Comparison of ENCODE assay signal across 8 cellular contexts in the genomic region with DNA sequence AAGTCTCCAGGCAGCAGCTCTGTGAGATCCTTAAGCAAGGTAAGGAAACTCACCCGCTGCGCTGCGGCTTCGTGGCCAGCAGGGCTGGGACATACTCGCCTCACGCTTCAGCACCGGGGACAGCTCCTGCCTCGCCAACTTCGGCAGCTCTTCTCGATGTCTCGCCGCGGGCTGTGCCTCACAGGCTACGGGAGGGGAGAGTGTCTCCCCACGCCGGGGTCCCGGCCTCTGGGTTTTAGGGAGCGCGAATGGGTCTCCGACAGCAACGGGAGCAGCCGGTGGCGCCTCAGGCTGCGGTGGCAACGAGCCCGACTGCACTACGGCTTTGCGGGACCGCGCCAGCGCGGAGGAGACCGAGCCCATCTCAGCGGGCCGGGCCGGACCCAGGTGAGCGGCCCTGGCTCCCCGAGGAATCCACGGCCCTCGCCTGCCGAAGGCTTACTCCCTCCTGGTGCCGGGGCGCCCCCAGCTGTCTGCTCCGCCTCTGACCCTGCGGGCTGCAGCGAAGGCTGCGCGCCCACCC.
A peak's percentile ranks its signal among the peaks of the same experiment; 100 is the strongest.
DNase-seq lines count a peak whose midpoint lies in the region; ATAC-seq, FAIRE-seq and TF ChIP-seq lines count a peak whose summit lies in the region.

No MANE protein-coding gene starts in this region.

- H3K27ac ChIP-seq in CD8-positive, alpha-beta T cell (ENCODE audit: low read depth, low read length) = no peak overlapping the region
- H3K27ac ChIP-seq in GM23338 (ENCODE audit: low read depth) = no peak overlapping the region

- H3K4me3 Mint-ChIP-seq in CD8-positive, alpha-beta T cell = no peak overlapping the region
- peak overlapping the region; percentile 79 for H3K4me3 Mint-ChIP-seq in GM23338
- no peak overlapping the region for H3K4me3 Mint-ChIP-seq in natural killer cell treated with Interleukin-12 subunit alpha and Interleukin-12 subunit beta and Interleukin-15 and Interleukin-18, amount 100 ng/mL, for 72 hours

- H3K27me3 Mint-ChIP-seq in CD8-positive, alpha-beta T cell (ENCODE audit: low read depth) = peaks cover 58% of the 10 kb centered on the region
- peaks cover 38% of the 10 kb centered on the region for H3K27me3 Mint-ChIP-seq in GM23338 (ENCODE audit: insufficient read depth, low read depth, poor library complexity)
- peaks cover 26 to 47% of the 10 kb centered on the region in 2 donors for H3K27me3 Mint-ChIP-seq in natural killer cell treated with Interleukin-12 subunit alpha and Interleukin-12 subunit beta and Interleukin-15 and Interleukin-18, amount 100 ng/mL, for 72 hours

- peaks cover 2% of the 10 kb centered on the region for H3K4me1 Mint-ChIP-seq in CD8-positive, alpha-beta T cell (ENCODE audit: low read depth)
- H3K4me1 Mint-ChIP-seq in GM23338 = peaks cover 11% of the 10 kb centered on the region; the same call in 2 of the 3 replicates
- H3K4me1 Mint-ChIP-seq in natural killer cell treated with Interleukin-12 subunit alpha and Interleukin-12 subunit beta and Interleukin-15 and Interleukin-18, amount 100 ng/mL, for 72 hours (ENCODE audit: low read depth in 2 of 2) = no peaks in the 10 kb centered on the region

- peak overlapping the region; percentile 93 for H3K4me2 ChIP-seq in GM23338

- no peaks in the 10 kb centered on the region for H3F3A ChIP-seq in GM23338 (replicated peaks; ENCODE audit: low read depth)

- no peak overlapping the region for H3K27ac Mint-ChIP-seq in CD8-positive, alpha-beta T cell
- H3K27ac Mint-ChIP-seq in GM23338 = no peak overlapping the region
- H3K27ac Mint-ChIP-seq in natural killer cell treated with Interleukin-12 subunit alpha and Interleukin-12 subunit beta and Interleukin-15 and Interleukin-18, amount 100 ng/mL, for 72 hours = no peak overlapping the region

- H3K79me2 ChIP-seq in GM23338 (replicated peaks; ENCODE audit: insufficient read depth) = no peaks in the 10 kb centered on the region

- H3K9me3 Mint-ChIP-seq in CD8-positive, alpha-beta T cell = peaks cover 6% of the 10 kb centered on the region
- 0 out of 3 replicates have a peak, but pooled peaks cover 9% of the 10 kb centered on the region for H3K9me3 Mint-ChIP-seq in GM23338
- H3K9me3 Mint-ChIP-seq in natural killer cell treated with Interleukin-12 subunit alpha and Interleukin-12 subunit beta and Interleukin-15 and Interleukin-18, amount 100 ng/mL, for 72 hours = no peaks in the 10 kb centered on the region

- intact Hi-C loops in CD8-positive, alpha-beta T cell (cut with DNase I, micrococcal nuclease) = no loop called here

- DNase-seq in CD8-positive, alpha-beta T cell = peak; percentile 5 to 65 (median 58)
- DNase-seq in GM23338 (ENCODE audit: low spot score) (peak; percentile 99), NCI-H226 (peak; percentile 30), activated T-cell treated with anti-CD3 and anti-CD28 coated beads for 24 hours (ENCODE audit: low read depth) (peak; percentile 40), fibroblast of gingiva (ENCODE audit: low read depth) (peak; percentile 60), RCC 7860 (ENCODE audit: low spot score) (no peak)
- peak; percentile 63 for DNase-seq in natural killer cell treated with Interleukin-12 subunit alpha and Interleukin-12 subunit beta and Interleukin-15 and Interleukin-18, amount 100 ng/mL, for 72 hours (ENCODE audit: low spot score)
- DNase-seq in stimulated activated naive CD4-positive, alpha-beta T cell treated with Interleukin-2 at 50 U/mL for 16 hours (lab: John Stamatoyannopoulos, UW) = peak; percentile 29

- no peaks in the 10 kb centered on the region for H3K9me3 ChIP-seq in CD8-positive, alpha-beta T cell (ENCODE audit: low read length)

- ATAC-seq in CD8-positive, alpha-beta T cell = peak; percentile 55
- peak; percentile 95 for ATAC-seq in GM23338
- peak; percentile 78 to 80 for ATAC-seq in natural killer cell treated with Interleukin-12 subunit alpha and Interleukin-12 subunit beta and Interleukin-15 and Interleukin-18, amount 100 ng/mL, for 72 hours

- no peaks in the 10 kb centered on the region for H3K4me1 ChIP-seq in CD8-positive, alpha-beta T cell (ENCODE audit: insufficient read depth, low read length)
- 0 out of 2 replicates have a peak, but pooled peaks cover 8% of the 10 kb centered on the region for H3K4me1 ChIP-seq in GM23338 (ENCODE audit: insufficient read depth)

- CTCF ChIA-PET in CD8-positive, alpha-beta T cell (lab: Charles Lee) = interaction anchor here (1.1 kb wide), 1 partner anchor 17 kb away, joined by 4 read pairs; no protein-coding TSS in a partner anchor

- no peak overlapping the region for H3K4me3 ChIP-seq in CD8-positive, alpha-beta T cell (ENCODE audit: low read depth, low read length)
- peak overlapping the region; percentile 72 for H3K4me3 ChIP-seq in GM23338

- H2AFZ ChIP-seq in GM23338 = peak overlapping the region; percentile 82; the same call in 1 of the 2 replicates

- peaks cover 5% of the 10 kb centered on the region; the same call in 1 of the 2 replicates for H4K20me1 ChIP-seq in GM23338 (replicated peaks; ENCODE audit: insufficient read depth)

- no peaks in the 10 kb centered on the region for H3K9me2 ChIP-seq in GM23338 (ENCODE audit: insufficient read depth)

- TF ChIP-seq CTCF in CD8-positive, alpha-beta T cell (IDR thresholded peaks at IDR 0.05) = no peak
- peak; percentile 23 to 41; a peak in 3 of 4 replicates for TF ChIP-seq CTCF in GM23338 (conservative IDR thresholded peaks at IDR 0.05; ENCODE audit: low read depth in 2 of 2)

- H3K27me3 ChIP-seq in CD8-positive, alpha-beta T cell (ENCODE audit: insufficient read depth, low read length) = peaks cover 26% of the 10 kb centered on the region
- H3K27me3 ChIP-seq in GM23338 (ENCODE audit: insufficient read depth) = peaks cover 51% of the 10 kb centered on the region

- no peaks in the 10 kb centered on the region for H3K36me3 Mint-ChIP-seq in CD8-positive, alpha-beta T cell
- no peaks in the 10 kb centered on the region for H3K36me3 Mint-ChIP-seq in GM23338 (ENCODE audit: low read depth)
- no peaks in the 10 kb centered on the region for H3K36me3 Mint-ChIP-seq in natural killer cell treated with Interleukin-12 subunit alpha and Interleukin-12 subunit beta and Interleukin-15 and Interleukin-18, amount 100 ng/mL, for 72 hours

- no peaks in the 10 kb centered on the region for H3K36me3 ChIP-seq in CD8-positive, alpha-beta T cell (ENCODE audit: insufficient read depth, low read length)
- no peaks in the 10 kb centered on the region for H3K36me3 ChIP-seq in GM23338 (ENCODE audit: insufficient read depth)

- no peak for FAIRE-seq in RCC 7860 (lab: Jason Lieb, UNC)

- POLR2A ChIA-PET in CD8-positive, alpha-beta T cell (lab: Charles Lee) = no interaction called here

TF ChIP-seq in GM23338, 12 proteins besides CTCF, POLR2A, EP300 and RAD21 (continues in another document):
- TF ChIP-seq ZNF114 (CRISPR knock-in tag; IDR thresholded peaks at IDR 0.05) = no peak
- TF ChIP-seq, protein P1, sequence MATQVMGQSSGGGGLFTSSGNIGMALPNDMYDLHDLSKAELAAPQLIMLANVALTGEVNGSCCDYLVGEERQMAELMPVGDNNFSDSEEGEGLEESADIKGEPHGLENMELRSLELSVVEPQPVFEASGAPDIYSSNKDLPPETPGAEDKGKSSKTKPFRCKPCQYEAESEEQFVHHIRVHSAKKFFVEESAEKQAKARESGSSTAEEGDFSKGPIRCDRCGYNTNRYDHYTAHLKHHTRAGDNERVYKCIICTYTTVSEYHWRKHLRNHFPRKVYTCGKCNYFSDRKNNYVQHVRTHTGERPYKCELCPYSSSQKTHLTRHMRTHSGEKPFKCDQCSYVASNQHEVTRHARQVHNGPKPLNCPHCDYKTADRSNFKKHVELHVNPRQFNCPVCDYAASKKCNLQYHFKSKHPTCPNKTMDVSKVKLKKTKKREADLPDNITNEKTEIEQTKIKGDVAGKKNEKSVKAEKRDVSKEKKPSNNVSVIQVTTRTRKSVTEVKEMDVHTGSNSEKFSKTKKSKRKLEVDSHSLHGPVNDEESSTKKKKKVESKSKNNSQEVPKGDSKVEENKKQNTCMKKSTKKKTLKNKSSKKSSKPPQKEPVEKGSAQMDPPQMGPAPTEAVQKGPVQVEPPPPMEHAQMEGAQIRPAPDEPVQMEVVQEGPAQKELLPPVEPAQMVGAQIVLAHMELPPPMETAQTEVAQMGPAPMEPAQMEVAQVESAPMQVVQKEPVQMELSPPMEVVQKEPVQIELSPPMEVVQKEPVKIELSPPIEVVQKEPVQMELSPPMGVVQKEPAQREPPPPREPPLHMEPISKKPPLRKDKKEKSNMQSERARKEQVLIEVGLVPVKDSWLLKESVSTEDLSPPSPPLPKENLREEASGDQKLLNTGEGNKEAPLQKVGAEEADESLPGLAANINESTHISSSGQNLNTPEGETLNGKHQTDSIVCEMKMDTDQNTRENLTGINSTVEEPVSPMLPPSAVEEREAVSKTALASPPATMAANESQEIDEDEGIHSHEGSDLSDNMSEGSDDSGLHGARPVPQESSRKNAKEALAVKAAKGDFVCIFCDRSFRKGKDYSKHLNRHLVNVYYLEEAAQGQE (IDR thresholded peaks at IDR 0.05; ENCODE audit: unreplicated experiment) = peak; percentile 99
